Comparison of ENCODE assay signal across 8 cellular contexts in the genomic region with DNA sequence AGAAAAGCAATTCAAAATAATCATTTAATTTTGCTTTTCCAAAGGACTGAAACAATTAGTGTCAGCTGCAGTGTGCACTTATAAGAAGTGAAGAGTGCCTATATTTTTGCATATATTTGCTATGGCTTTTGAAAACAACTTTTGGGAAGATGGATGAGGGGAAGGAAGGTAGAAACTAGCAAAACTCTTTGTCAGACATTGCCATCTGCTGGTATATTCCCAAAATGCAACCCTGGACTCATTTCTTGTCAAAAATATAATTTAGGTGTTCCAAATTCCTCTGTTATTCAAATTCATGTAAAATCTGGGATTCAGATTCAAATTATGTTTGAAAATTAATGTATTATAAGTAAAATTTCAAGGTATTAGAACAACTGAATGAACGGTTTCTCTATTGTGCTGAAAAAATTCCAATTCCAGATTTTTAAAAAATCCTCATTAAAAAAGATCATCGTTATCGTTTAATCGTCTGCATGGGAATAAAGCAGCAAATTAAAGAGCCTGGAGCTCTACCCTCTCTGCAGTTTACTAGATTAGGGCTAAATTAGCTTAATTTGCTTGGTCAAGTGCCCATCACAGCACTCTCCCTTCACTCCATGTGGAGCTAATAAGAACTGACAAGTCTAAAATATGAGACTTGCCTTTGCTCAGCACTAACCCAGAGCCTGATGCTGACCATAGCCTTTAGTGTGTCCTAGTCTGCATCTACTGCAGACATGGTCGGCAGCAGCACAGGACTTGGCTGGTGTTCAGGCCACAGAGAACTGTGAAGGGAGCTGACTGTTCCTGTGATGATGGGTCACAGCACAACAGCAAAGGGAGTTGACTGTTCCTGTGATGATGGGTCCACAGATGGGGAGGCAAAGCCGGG.
DNase-seq lines count a peak whose midpoint lies in the region; ATAC-seq and TF ChIP-seq lines count a peak whose summit lies in the region.

No MANE protein-coding gene starts in this region.

- H3K27ac Mint-ChIP-seq in WTC11: no peak overlapping the region
- H3K27ac Mint-ChIP-seq in activated naive CD4-positive, alpha-beta T cell treated with anti-CD3 and anti-CD28 coated beads, Interleukin-2, amount 10 ng/mL, durations not matched to agents 7 days and 5 days: no peak overlapping the region

- no peak for TF ChIP-seq EP300 in suprapubic skin (IDR thresholded peaks at IDR 0.05)

- no peak for TF ChIP-seq POLR2A in suprapubic skin (IDR thresholded peaks at IDR 0.05)

- peak; percentile 7 to 70 (median 33) for DNase-seq in NCI-H1417 (lab: John Stamatoyannopoulos, UW)
- no peak for DNase-seq in NCI-H1417 treated with DMSO at 0.1 percent for 48 hours (lab: John Stamatoyannopoulos, UW)
- DNase-seq in WTC11 (ENCODE audit: low spot score): no peak
- no peak for DNase-seq in right atrium auricular region (ENCODE audit: low spot score)
- DNase-seq in suprapubic skin (ENCODE audit: low spot score in 2 of 2): no peak
- DNase-seq in activated naive CD4-positive, alpha-beta T cell treated with anti-CD3 and anti-CD28 coated beads, Interleukin-2, amount 10 ng/mL, durations not matched to agents 7 days and 5 days: no peak
- no peak for DNase-seq in activated naive CD4-positive, alpha-beta T cell treated with Interleukin-2 at 50 U/mL for 16 hours

- no peak overlapping the region for H3K9ac ChIP-seq in KMS-11

- POLR2A ChIA-PET in WTC11 (lab: Charles Lee): no interaction called here

- H3K36me3 Mint-ChIP-seq in WTC11: no peaks in the 10 kb centered on the region
- H3K36me3 Mint-ChIP-seq in activated naive CD4-positive, alpha-beta T cell treated with anti-CD3 and anti-CD28 coated beads, Interleukin-2, amount 10 ng/mL, durations not matched to agents 7 days and 5 days: no peaks in the 10 kb centered on the region

- no peak overlapping the region for H3K4me2 ChIP-seq in KMS-11

- H3K27me3 ChIP-seq in KMS-11 (ENCODE audit: insufficient read depth, low read depth) (no peaks in the 10 kb centered on the region), right atrium auricular region (no peaks in the 10 kb centered on the region), suprapubic skin (no peaks in the 10 kb centered on the region)

- H4K20me1 ChIP-seq in KMS-11 (ENCODE audit: insufficient read depth): no peaks in the 10 kb centered on the region

- peaks cover 0 to 6% of the 10 kb centered on the region in 2 donors for H3K9me3 ChIP-seq in right atrium auricular region
- H3K9me3 ChIP-seq in suprapubic skin: peaks cover 4% of the 10 kb centered on the region

- H3K27me3 Mint-ChIP-seq in WTC11 (ENCODE audit: low read depth): peaks cover 7% of the 10 kb centered on the region
- H3K27me3 Mint-ChIP-seq in activated naive CD4-positive, alpha-beta T cell treated with anti-CD3 and anti-CD28 coated beads, Interleukin-2, amount 10 ng/mL, durations not matched to agents 7 days and 5 days: no peaks in the 10 kb centered on the region

- WGBS in suprapubic skin: 51% methylated on average over 6 of the region's 6 CpGs

- H3K36me3 ChIP-seq in KMS-11 (ENCODE audit: insufficient read depth): no peaks in the 10 kb centered on the region
- H3K36me3 ChIP-seq in right atrium auricular region: no peaks in the 10 kb centered on the region
- H3K36me3 ChIP-seq in suprapubic skin: no peaks in the 10 kb centered on the region

- H3K9me3 Mint-ChIP-seq in WTC11: no peaks in the 10 kb centered on the region
- H3K9me3 Mint-ChIP-seq in activated naive CD4-positive, alpha-beta T cell treated with anti-CD3 and anti-CD28 coated beads, Interleukin-2, amount 10 ng/mL, durations not matched to agents 7 days and 5 days: no peaks in the 10 kb centered on the region

- TF ChIP-seq CTCF in KMS-11 (conservative IDR thresholded peaks at IDR 0.05; ENCODE audit: low read depth, low read length) (peak; percentile 55), WTC11 (IDR thresholded peaks at IDR 0.05) (peak; percentile 54), right atrium auricular region (IDR thresholded peaks at IDR 0.05) (peak; percentile 64 to 86), suprapubic skin (IDR thresholded peaks at IDR 0.05) (peak; percentile 45 to 69)

- H3K4me3 Mint-ChIP-seq in WTC11: no peak overlapping the region
- H3K4me3 Mint-ChIP-seq in activated naive CD4-positive, alpha-beta T cell treated with anti-CD3 and anti-CD28 coated beads, Interleukin-2, amount 10 ng/mL, durations not matched to agents 7 days and 5 days: no peak overlapping the region

- H3K4me1 ChIP-seq in KMS-11 (ENCODE audit: low read depth, poor library complexity, severe bottlenecking) (no peaks in the 10 kb centered on the region), right atrium auricular region (peaks cover 0 to 16% of the 10 kb centered on the region in 2 donors), suprapubic skin (peaks cover 7% of the 10 kb centered on the region)

- no peak for ATAC-seq in WTC11

- CTCF ChIA-PET in WTC11 (lab: Charles Lee): interaction anchor here (0.7 to 1.3 kb wide), 4 partner anchors 220 to 362 kb away, joined by 3 to 7 read pairs (median 4); no protein-coding TSS in a partner anchor
- CTCF ChIA-PET in activated naive CD4-positive, alpha-beta T cell treated with anti-CD3 and anti-CD28 coated beads, Interleukin-2, amount 10 ng/mL, durations not matched to agents 7 days and 5 days (lab: Charles Lee): interaction anchor here (0.6 to 1.6 kb wide), 5 partner anchors 9 to 550 kb away, joined by 3 to 4 read pairs (median 3); no protein-coding TSS in a partner anchor

- H3K27ac ChIP-seq in KMS-11 (no peak overlapping the region), right atrium auricular region (no peak overlapping the region), suprapubic skin (no peak overlapping the region)

- H3K4me1 Mint-ChIP-seq in WTC11: no peaks in the 10 kb centered on the region
- H3K4me1 Mint-ChIP-seq in activated naive CD4-positive, alpha-beta T cell treated with anti-CD3 and anti-CD28 coated beads, Interleukin-2, amount 10 ng/mL, durations not matched to agents 7 days and 5 days: no peaks in the 10 kb centered on the region

- no peak overlapping the region for H2AFZ ChIP-seq in KMS-11 (ENCODE audit: low read depth)

- H3K4me3 ChIP-seq in KMS-11 (IDR thresholded peaks at IDR 0.05; ENCODE audit: insufficient read depth, low read depth, low read length) (no peak overlapping the region), right atrium auricular region (no peak overlapping the region), suprapubic skin (no peak overlapping the region)

- H3K79me2 ChIP-seq in KMS-11 (ENCODE audit: insufficient read depth, low read depth): no peaks in the 10 kb centered on the region

TF ChIP-seq in WTC11, 78 proteins besides CTCF, POLR2A, EP300 and RAD21 (continues in another document):
- TF ChIP-seq NFE2L1 (CRISPR knock-in tag; IDR thresholded peaks at IDR 0.05) (no peak), CREM (CRISPR knock-in tag; IDR thresholded peaks at IDR 0.05) (no peak), JAZF1 (CRISPR knock-in tag; IDR thresholded peaks at IDR 0.05) (no peak)
- TF ChIP-seq, protein P1, sequence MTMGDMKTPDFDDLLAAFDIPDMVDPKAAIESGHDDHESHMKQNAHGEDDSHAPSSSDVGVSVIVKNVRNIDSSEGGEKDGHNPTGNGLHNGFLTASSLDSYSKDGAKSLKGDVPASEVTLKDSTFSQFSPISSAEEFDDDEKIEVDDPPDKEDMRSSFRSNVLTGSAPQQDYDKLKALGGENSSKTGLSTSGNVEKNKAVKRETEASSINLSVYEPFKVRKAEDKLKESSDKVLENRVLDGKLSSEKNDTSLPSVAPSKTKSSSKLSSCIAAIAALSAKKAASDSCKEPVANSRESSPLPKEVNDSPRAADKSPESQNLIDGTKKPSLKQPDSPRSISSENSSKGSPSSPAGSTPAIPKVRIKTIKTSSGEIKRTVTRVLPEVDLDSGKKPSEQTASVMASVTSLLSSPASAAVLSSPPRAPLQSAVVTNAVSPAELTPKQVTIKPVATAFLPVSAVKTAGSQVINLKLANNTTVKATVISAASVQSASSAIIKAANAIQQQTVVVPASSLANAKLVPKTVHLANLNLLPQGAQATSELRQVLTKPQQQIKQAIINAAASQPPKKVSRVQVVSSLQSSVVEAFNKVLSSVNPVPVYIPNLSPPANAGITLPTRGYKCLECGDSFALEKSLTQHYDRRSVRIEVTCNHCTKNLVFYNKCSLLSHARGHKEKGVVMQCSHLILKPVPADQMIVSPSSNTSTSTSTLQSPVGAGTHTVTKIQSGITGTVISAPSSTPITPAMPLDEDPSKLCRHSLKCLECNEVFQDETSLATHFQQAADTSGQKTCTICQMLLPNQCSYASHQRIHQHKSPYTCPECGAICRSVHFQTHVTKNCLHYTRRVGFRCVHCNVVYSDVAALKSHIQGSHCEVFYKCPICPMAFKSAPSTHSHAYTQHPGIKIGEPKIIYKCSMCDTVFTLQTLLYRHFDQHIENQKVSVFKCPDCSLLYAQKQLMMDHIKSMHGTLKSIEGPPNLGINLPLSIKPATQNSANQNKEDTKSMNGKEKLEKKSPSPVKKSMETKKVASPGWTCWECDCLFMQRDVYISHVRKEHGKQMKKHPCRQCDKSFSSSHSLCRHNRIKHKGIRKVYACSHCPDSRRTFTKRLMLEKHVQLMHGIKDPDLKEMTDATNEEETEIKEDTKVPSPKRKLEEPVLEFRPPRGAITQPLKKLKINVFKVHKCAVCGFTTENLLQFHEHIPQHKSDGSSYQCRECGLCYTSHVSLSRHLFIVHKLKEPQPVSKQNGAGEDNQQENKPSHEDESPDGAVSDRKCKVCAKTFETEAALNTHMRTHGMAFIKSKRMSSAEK (CRISPR knock-in tag; IDR thresholded peaks at IDR 0.05; ENCODE audit: borderline replicate concordance): no peak
- TF ChIP-seq, protein P2, sequence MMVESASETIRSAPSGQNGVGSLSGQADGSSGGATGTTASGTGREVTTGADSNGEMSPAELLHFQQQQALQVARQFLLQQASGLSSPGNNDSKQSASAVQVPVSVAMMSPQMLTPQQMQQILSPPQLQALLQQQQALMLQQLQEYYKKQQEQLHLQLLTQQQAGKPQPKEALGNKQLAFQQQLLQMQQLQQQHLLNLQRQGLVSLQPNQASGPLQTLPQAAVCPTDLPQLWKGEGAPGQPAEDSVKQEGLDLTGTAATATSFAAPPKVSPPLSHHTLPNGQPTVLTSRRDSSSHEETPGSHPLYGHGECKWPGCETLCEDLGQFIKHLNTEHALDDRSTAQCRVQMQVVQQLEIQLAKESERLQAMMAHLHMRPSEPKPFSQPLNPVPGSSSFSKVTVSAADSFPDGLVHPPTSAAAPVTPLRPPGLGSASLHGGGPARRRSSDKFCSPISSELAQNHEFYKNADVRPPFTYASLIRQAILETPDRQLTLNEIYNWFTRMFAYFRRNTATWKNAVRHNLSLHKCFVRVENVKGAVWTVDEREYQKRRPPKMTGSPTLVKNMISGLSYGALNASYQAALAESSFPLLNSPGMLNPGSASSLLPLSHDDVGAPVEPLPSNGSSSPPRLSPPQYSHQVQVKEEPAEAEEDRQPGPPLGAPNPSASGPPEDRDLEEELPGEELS (CRISPR knock-in tag; IDR thresholded peaks at IDR 0.05): no peak

Comparison
In these comparisons a context has a peak if more than half of its experiments do, and no peak if none do; other contexts are left out.
1. DNase-seq: peak in NCI-H1417 (3 of 3); none in NCI-H1417 treated with DMSO at 0.1 percent for 48 hours (single experiment), WTC11 (single experiment), right atrium auricular region (single experiment), suprapubic skin (0 of 2), activated naive CD4-positive, alpha-beta T cell treated with anti-CD3 and anti-CD28 coated beads, Interleukin-2, amount 10 ng/mL, durations not matched to agents 7 days and 5 days (single experiment) and activated naive CD4-positive, alpha-beta T cell treated with Interleukin-2 at 50 U/mL for 16 hours (single experiment).
2. Peak in every context shown above with its lines, with median percentiles within 50 percentile points of each other: CTCF ChIP-seq.